Comparison of ENCODE assay signal across 10 cellular contexts in genomic region chr3:71905426-71905825, GRCh38.
DNase-seq lines count a peak whose midpoint lies in the region; ATAC-seq and TF ChIP-seq lines count a peak whose summit lies in the region.
"Had no signal": no experiment of that assay in that cellular context is flagged by ENCODE, and none has a peak within 500 bp of the region (broad histone marks: within the 10 kb centered on the region; RNA-seq: fewer than 3 reads in every experiment).

No MANE protein-coding gene starts in this region.

- peak; percentile 85 for ATAC-seq in GM18520 (IDR thresholded peaks at IDR 0.05; ENCODE audit: unreplicated experiment)
- peak; percentile 85 for ATAC-seq in GM21825 (IDR thresholded peaks at IDR 0.05; ENCODE audit: unreplicated experiment)
- ATAC-seq in HG03565 (IDR thresholded peaks at IDR 0.05; ENCODE audit: unreplicated experiment), result peak; percentile 95

- no peak for TF ChIP-seq CTCF in SK-N-SH (IDR thresholded peaks at IDR 0.05)
- no peak for TF ChIP-seq CTCF in osteocyte (IDR thresholded peaks at IDR 0.05)

- H3K27me3 ChIP-seq in SK-N-SH (ENCODE audit: insufficient read depth), result no peaks in the 10 kb centered on the region

- H3K27me3 Mint-ChIP-seq in osteocyte (ENCODE audit: unreplicated experiment), result peaks cover 53% of the 10 kb centered on the region
- peaks cover 25% of the 10 kb centered on the region for H3K27me3 Mint-ChIP-seq in T-helper 2 cell treated with Interferon-gamma antibody and Interleukin-4, amounts not matched to agents 5 μg/mL and 100 μg/mL, for 36 hours (ENCODE audit: low read depth)

- peaks cover 0 to 16% of the 10 kb centered on the region in 2 experiments; a peak in 1 of 4 replicates for H3K4me1 ChIP-seq in SK-N-SH (ENCODE audit: control insufficient read depth in 1 of 2, insufficient read depth in 2 of 2, low read depth in 1 of 2, low read length in 1 of 2)

- no peak for TF ChIP-seq EP300 in SK-N-SH (IDR thresholded peaks at IDR 0.05; ENCODE audit: borderline replicate concordance in 1 of 2, low read depth in 1 of 2, low read length in 1 of 2)

- no peak overlapping the region for H3K27ac Mint-ChIP-seq in osteocyte (ENCODE audit: unreplicated experiment)
- no peak overlapping the region for H3K27ac Mint-ChIP-seq in T-helper 2 cell treated with Interferon-gamma antibody and Interleukin-4, amounts not matched to agents 5 μg/mL and 100 μg/mL, for 36 hours

- H3K9me3 Mint-ChIP-seq in osteocyte (ENCODE audit: unreplicated experiment), result no peaks in the 10 kb centered on the region
- no peaks in the 10 kb centered on the region for H3K9me3 Mint-ChIP-seq in T-helper 2 cell treated with Interferon-gamma antibody and Interleukin-4, amounts not matched to agents 5 μg/mL and 100 μg/mL, for 36 hours
- H3K9me3 Mint-ChIP-seq: neural crest cell had no signal

- H3K27ac ChIP-seq in SK-N-SH (ENCODE audit: low read depth in 2 of 2, low read length in 1 of 2), result no peak overlapping the region

- H3F3A ChIP-seq in SK-N-SH (replicated peaks; ENCODE audit: insufficient read depth), result no peaks in the 10 kb centered on the region

- TF ChIP-seq RAD21 in SK-N-SH (IDR thresholded peaks at IDR 0.05; ENCODE audit: low read length), result no peak

- no peaks in the 10 kb centered on the region for H3K4me1 Mint-ChIP-seq in osteocyte (ENCODE audit: unreplicated experiment)
- peaks cover 7% of the 10 kb centered on the region for H3K4me1 Mint-ChIP-seq in T-helper 2 cell treated with Interferon-gamma antibody and Interleukin-4, amounts not matched to agents 5 μg/mL and 100 μg/mL, for 36 hours (ENCODE audit: low read depth)
- H3K4me1 Mint-ChIP-seq: neural crest cell had no signal

- no peaks in the 10 kb centered on the region for H3K9me2 ChIP-seq in SK-N-SH

- H3K36me3 ChIP-seq in SK-N-SH (replicated peaks in 1 of 2; ENCODE audit: control insufficient read depth in 1 of 2, insufficient read depth in 2 of 2, low read length in 1 of 2), result no peaks in the 10 kb centered on the region

- no peaks in the 10 kb centered on the region for H3K36me3 Mint-ChIP-seq in osteocyte (ENCODE audit: unreplicated experiment)
- H3K36me3 Mint-ChIP-seq in T-helper 2 cell treated with Interferon-gamma antibody and Interleukin-4, amounts not matched to agents 5 μg/mL and 100 μg/mL, for 36 hours (ENCODE audit: low read depth), result no peaks in the 10 kb centered on the region

- no peak overlapping the region for H2AFZ ChIP-seq in SK-N-SH (ENCODE audit: low read depth)

- no peak overlapping the region for H3K4me3 ChIP-seq in SK-N-SH (ENCODE audit: low read depth in 2 of 2, low read length in 1 of 2)

- CTCF ChIA-PET in SK-N-SH (lab: Yijun Ruan, JAX), result no interaction called here

- no peaks in the 10 kb centered on the region for H3K79me2 ChIP-seq in SK-N-SH (ENCODE audit: insufficient read depth)

- POLR2A ChIA-PET in SK-N-SH (lab: Yijun Ruan, JAX), result no interaction called here

- no peak overlapping the region for H3K4me2 ChIP-seq in SK-N-SH

- WGBS in SK-N-SH (ENCODE audit: low lambda C conversion rate), result 50% methylated on average over 5 of the region's 5 CpGs

- no peak overlapping the region for H3K4me3 Mint-ChIP-seq in osteocyte (ENCODE audit: unreplicated experiment)
- H3K4me3 Mint-ChIP-seq in T-helper 2 cell treated with Interferon-gamma antibody and Interleukin-4, amounts not matched to agents 5 μg/mL and 100 μg/mL, for 36 hours, result no peak overlapping the region
- H3K4me3 Mint-ChIP-seq: neural crest cell had no signal

- H3K9ac ChIP-seq in SK-N-SH, result no peak overlapping the region

- peak; percentile 33 for DNase-seq in globus pallidus (ENCODE audit: low spot score)
- DNase-seq in SK-N-SH, result no peak
- no peak for DNase-seq in osteocyte (ENCODE audit: extremely low spot score, unreplicated experiment)
- DNase-seq in activated CD4-positive, alpha-beta T cell treated with anti-CD3 and anti-CD28 coated beads for 4 hours, result no peak
- DNase-seq in T-helper 2 cell treated with Interferon-gamma antibody and Interleukin-4, amounts not matched to agents 5 μg/mL and 100 μg/mL, for 36 hours (ENCODE audit: low spot score), result no peak
- DNase-seq: foreskin melanocyte had no signal

- H4K20me1 ChIP-seq in SK-N-SH (ENCODE audit: insufficient read depth), result no peaks in the 10 kb centered on the region

- H3K9me3 ChIP-seq in SK-N-SH, result no peaks in the 10 kb centered on the region

TF ChIP-seq in SK-N-SH, 30 proteins besides CTCF, POLR2A, EP300 and RAD21:
- no peak for TF ChIP-seq GATA2 (CRISPR knock-in tag; IDR thresholded peaks at IDR 0.05)
- TF ChIP-seq MEF2A (IDR thresholded peaks at IDR 0.05; ENCODE audit: borderline replicate concordance, low read depth), result no peak
- TF ChIP-seq NRF1 (IDR thresholded peaks at IDR 0.05; ENCODE audit: low read depth, low read length), result no peak
- no peak for TF ChIP-seq POLR2AphosphoS5 (IDR thresholded peaks at IDR 0.05; ENCODE audit: low read depth, low read length)
- no peak for TF ChIP-seq FOSL2 (IDR thresholded peaks at IDR 0.05; ENCODE audit: borderline replicate concordance, low read depth)
- TF ChIP-seq FOXJ3 (CRISPR knock-in tag; IDR thresholded peaks at IDR 0.05), result no peak
- no peak for TF ChIP-seq GABPA (IDR thresholded peaks at IDR 0.05; ENCODE audit: low read depth)
- TF ChIP-seq TEAD4 (IDR thresholded peaks at IDR 0.05; ENCODE audit: borderline replicate concordance, insufficient read depth), result no peak
- no peak for TF ChIP-seq EZH2phosphoT487 (IDR thresholded peaks at IDR 0.05; ENCODE audit: borderline replicate concordance, low read depth)
- no peak for TF ChIP-seq RFX5 (IDR thresholded peaks at IDR 0.05; ENCODE audit: low read length)
- no peak for TF ChIP-seq ELF1 (IDR thresholded peaks at IDR 0.05)
- no peak for TF ChIP-seq REST (IDR thresholded peaks at IDR 0.05; ENCODE audit: low read depth, low read length)
- no peak for TF ChIP-seq FOXM1 (IDR thresholded peaks at IDR 0.05; ENCODE audit: low read depth)
- no peak for TF ChIP-seq MAX (IDR thresholded peaks at IDR 0.05; ENCODE audit: low read depth)
- no peak for TF ChIP-seq RXRA (IDR thresholded peaks at IDR 0.05; ENCODE audit: borderline replicate concordance, low read depth)
- TF ChIP-seq ZBTB33 (IDR thresholded peaks at IDR 0.05; ENCODE audit: borderline replicate concordance, low read depth), result no peak
- TF ChIP-seq USF1 (IDR thresholded peaks at IDR 0.05; ENCODE audit: borderline replicate concordance, low read depth), result no peak
- TF ChIP-seq MXI1 (IDR thresholded peaks at IDR 0.05; ENCODE audit: low read depth, low read length), result no peak
- no peak for TF ChIP-seq SIN3A (IDR thresholded peaks at IDR 0.05; ENCODE audit: borderline replicate concordance, low read depth, low read length)
- TF ChIP-seq NFIC (IDR thresholded peaks at IDR 0.05; ENCODE audit: borderline replicate concordance), result no peak
